Comparison of ENCODE assay signal across 1 cellular context in genomic region chr7:88665892-88666514, GRCh38.
TF ChIP-seq lines count a peak whose summit lies in the region.

No MANE protein-coding gene starts in this region.

TF ChIP-seq in K562, 482 proteins besides CTCF, POLR2A, EP300 and RAD21 (continued from another document):
- 0 out of 2 replicates have a peak, but pooled peaks have one; percentile 26 for TF ChIP-seq DEAF1 (CRISPR knock-in tag; IDR thresholded peaks at IDR 0.05)
- TF ChIP-seq SREBF2 (CRISPR knock-in tag; IDR thresholded peaks at IDR 0.05): no peak
- TF ChIP-seq PHF21A (IDR thresholded peaks at IDR 0.05; ENCODE audit: borderline replicate concordance, low read depth): no peak
- no peak for TF ChIP-seq SIRT6 (IDR thresholded peaks at IDR 0.05; ENCODE audit: low read depth, low read length)
- TF ChIP-seq MTF1 (CRISPR knock-in tag; IDR thresholded peaks at IDR 0.05; ENCODE audit: borderline replicate concordance): no peak
- TF ChIP-seq NCOA4 (IDR thresholded peaks at IDR 0.05; ENCODE audit: partially characterized antibody): no peak
- TF ChIP-seq, protein P1, sequence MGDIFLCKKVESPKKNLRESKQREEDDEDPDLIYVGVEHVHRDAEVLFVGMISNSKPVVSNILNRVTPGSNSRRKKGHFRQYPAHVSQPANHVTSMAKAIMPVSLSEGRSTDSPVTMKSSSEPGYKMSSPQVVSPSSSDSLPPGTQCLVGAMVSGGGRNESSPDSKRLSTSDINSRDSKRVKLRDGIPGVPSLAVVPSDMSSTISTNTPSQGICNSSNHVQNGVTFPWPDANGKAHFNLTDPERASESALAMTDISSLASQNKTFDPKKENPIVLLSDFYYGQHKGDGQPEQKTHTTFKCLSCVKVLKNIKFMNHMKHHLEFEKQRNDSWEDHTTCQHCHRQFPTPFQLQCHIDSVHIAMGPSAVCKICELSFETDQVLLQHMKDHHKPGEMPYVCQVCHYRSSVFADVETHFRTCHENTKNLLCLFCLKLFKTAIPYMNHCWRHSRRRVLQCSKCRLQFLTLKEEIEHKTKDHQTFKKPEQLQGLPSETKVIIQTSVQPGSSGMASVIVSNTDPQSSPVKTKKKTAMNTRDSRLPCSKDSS (IDR thresholded peaks at IDR 0.05; ENCODE audit: low read depth, partially characterized antibody): no peak
- no peak for TF ChIP-seq SRSF7 (optimal IDR thresholded peaks at IDR 0.05; ENCODE audit: low read depth, low read length)
- TF ChIP-seq ZNF175 (CRISPR knock-in tag; IDR thresholded peaks at IDR 0.05; ENCODE audit: low read depth): no peak
- TF ChIP-seq, protein P2, sequence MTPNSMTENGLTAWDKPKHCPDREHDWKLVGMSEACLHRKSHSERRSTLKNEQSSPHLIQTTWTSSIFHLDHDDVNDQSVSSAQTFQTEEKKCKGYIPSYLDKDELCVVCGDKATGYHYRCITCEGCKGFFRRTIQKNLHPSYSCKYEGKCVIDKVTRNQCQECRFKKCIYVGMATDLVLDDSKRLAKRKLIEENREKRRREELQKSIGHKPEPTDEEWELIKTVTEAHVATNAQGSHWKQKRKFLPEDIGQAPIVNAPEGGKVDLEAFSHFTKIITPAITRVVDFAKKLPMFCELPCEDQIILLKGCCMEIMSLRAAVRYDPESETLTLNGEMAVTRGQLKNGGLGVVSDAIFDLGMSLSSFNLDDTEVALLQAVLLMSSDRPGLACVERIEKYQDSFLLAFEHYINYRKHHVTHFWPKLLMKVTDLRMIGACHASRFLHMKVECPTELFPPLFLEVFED (CRISPR knock-in tag; conservative IDR thresholded peaks at IDR 0.05): no peak
- TF ChIP-seq, protein P3, sequence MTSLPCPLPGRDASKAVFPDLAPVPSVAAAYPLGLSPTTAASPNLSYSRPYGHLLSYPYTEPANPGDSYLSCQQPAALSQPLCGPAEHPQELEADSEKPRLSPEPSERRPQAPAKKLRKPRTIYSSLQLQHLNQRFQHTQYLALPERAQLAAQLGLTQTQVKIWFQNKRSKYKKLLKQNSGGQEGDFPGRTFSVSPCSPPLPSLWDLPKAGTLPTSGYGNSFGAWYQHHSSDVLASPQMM (CRISPR knock-in tag; IDR thresholded peaks at IDR 0.05): no peak
- no peak for TF ChIP-seq BRD4 (IDR thresholded peaks at IDR 0.05)
- peak; percentile 29; the same call in 1 of the 2 replicates for TF ChIP-seq CXXC5 (CRISPR knock-in tag; IDR thresholded peaks at IDR 0.05)
- TF ChIP-seq HMG20B (CRISPR knock-in tag; IDR thresholded peaks at IDR 0.05): no peak
- TF ChIP-seq CAMTA2 (CRISPR knock-in tag; conservative IDR thresholded peaks at IDR 0.05): no peak
- no peak for TF ChIP-seq PPARD (CRISPR knock-in tag; IDR thresholded peaks at IDR 0.05)
- no peak for TF ChIP-seq CGGBP1 (CRISPR knock-in tag; IDR thresholded peaks at IDR 0.05)
- no peak for TF ChIP-seq FOXK2 (conservative IDR thresholded peaks at IDR 0.05 in 1 of 2, IDR thresholded peaks at IDR 0.05 in 1 of 2; ENCODE audit: low read depth in 2 of 2)
- TF ChIP-seq ZEB2 (IDR thresholded peaks at IDR 0.05): no peak
- no peak for TF ChIP-seq GATAD2A (IDR thresholded peaks at IDR 0.05)
- no peak for TF ChIP-seq SETDB1 (IDR thresholded peaks at IDR 0.05; ENCODE audit: low read length)
- TF ChIP-seq CBFA2T3 (IDR thresholded peaks at IDR 0.05): peak; percentile 33
- TF ChIP-seq ZNF766 (CRISPR knock-in tag; conservative IDR thresholded peaks at IDR 0.05): no peak
- TF ChIP-seq TAL1 (IDR thresholded peaks at IDR 0.05): 0 out of 2 replicates have a peak, but pooled peaks have one; percentile 28
- no peak for TF ChIP-seq TOE1 (IDR thresholded peaks at IDR 0.05; ENCODE audit: borderline replicate concordance)
- no peak for TF ChIP-seq TOE1 (CRISPR knock-in tag; IDR thresholded peaks at IDR 0.05; ENCODE audit: borderline replicate concordance, low read depth)
- peak; percentile 39; the same call in 1 of the 2 replicates for TF ChIP-seq TCF3 (CRISPR knock-in tag; IDR thresholded peaks at IDR 0.05)
- TF ChIP-seq ZNF41 (CRISPR knock-in tag; conservative IDR thresholded peaks at IDR 0.05): no peak
- TF ChIP-seq ATF3 (IDR thresholded peaks at IDR 0.05): no peak
- no peak for TF ChIP-seq ATF3 (CRISPR knock-in tag; conservative IDR thresholded peaks at IDR 0.05)
- peak; percentile 86; the same call in 1 of the 2 replicates for TF ChIP-seq EHMT2 (IDR thresholded peaks at IDR 0.05)
- no peak for TF ChIP-seq ZNF311 (CRISPR knock-in tag; IDR thresholded peaks at IDR 0.05)
TF ChIP-seq in K562: peak in this region for 13.
